24 cellular contexts compared by ENCODE assay signal in genomic region chr12:117499759-117500485, GRCh38.
"Had no signal": no experiment of that assay in that cellular context is flagged by ENCODE, and none has a peak within 500 bp of the region (broad histone marks: within the 10 kb centered on the region; RNA-seq: fewer than 3 reads in every experiment).

No MANE protein-coding gene starts in this region.

- H3K9me3 ChIP-seq: adrenal gland had no signal

- ATAC-seq: activated CD4-positive, CD25-positive, alpha-beta regulatory T cell treated with anti-CD3 and anti-CD28 coated beads, Interleukin-2, amount 50 U/mL, for 24 hours; activated CD8-positive, alpha-beta T cell treated with anti-CD3 and anti-CD28 coated beads for 36 hours; activated T-cell treated with anti-CD3 and anti-CD28 coated beads, Interleukin-2, amount 50 U/mL, for 72 hours had no signal

- H3K27ac ChIP-seq: adrenal gland, WERI-Rb-1 had no signal

- DNase-seq: activated CD4-positive, alpha-beta T cell treated with anti-CD3 and anti-CD28 coated beads for 4 hours; activated CD8-positive, alpha-beta memory T cell treated with anti-CD3 and anti-CD28 coated beads, Interleukin-2, amount 50 U/mL, for 4 hours; activated CD8-positive, alpha-beta T cell treated with anti-CD3 and anti-CD28 coated beads for 36 hours; activated gamma-delta T cell treated with Interleukin-2 at 50 U/mL for 16 hours; activated naive CD4-positive, alpha-beta T cell treated with anti-CD3 and anti-CD28 coated beads, Interleukin-2, amount 50 U/mL, for 16 hours; activated naive CD8-positive, alpha-beta T cell treated with anti-CD3 and anti-CD28 coated beads, Interleukin-2, amount 10 ng/mL, durations not matched to agents 7 days and 5 days; activated T-cell treated with anti-CD3 and anti-CD28 coated beads, Interleukin-2, amount 50 U/mL, for 72 hours; adrenal gland; anterior cingulate cortex; cerebellar nuclear complex; KG1; MV-4-11; NCI-H1092 treated with DMSO at 0.1 percent for 48 hours; NCI-H1417 treated with DMSO at 0.1 percent for 48 hours; NCI-H1694; NCI-H2029; NCI-H510A treated with DMSO at 0.1 percent for 48 hours; NCI-H69; NK-92 treated with Interleukin-12 subunit alpha and Interleukin-12 subunit beta, amount 100 ng/mL, for 24 hours; SIG-M5; T-helper 1 cell had no signal

- H3K4me1 ChIP-seq: adrenal gland had no signal

- H3K4me1 Mint-ChIP-seq: activated naive CD8-positive, alpha-beta T cell treated with anti-CD3 and anti-CD28 coated beads, Interleukin-2, amount 10 ng/mL, durations not matched to agents 7 days and 5 days had no signal

- H3K4me3 Mint-ChIP-seq: activated CD8-positive, alpha-beta T cell treated with anti-CD3 and anti-CD28 coated beads for 36 hours; activated naive CD8-positive, alpha-beta T cell treated with anti-CD3 and anti-CD28 coated beads, Interleukin-2, amount 10 ng/mL, durations not matched to agents 7 days and 5 days; activated T-cell treated with anti-CD3 and anti-CD28 coated beads, Interleukin-2, amount 50 U/mL, for 72 hours had no signal

- H3K27me3 Mint-ChIP-seq: activated naive CD8-positive, alpha-beta T cell treated with anti-CD3 and anti-CD28 coated beads, Interleukin-2, amount 10 ng/mL, durations not matched to agents 7 days and 5 days had no signal

- H3K27ac Mint-ChIP-seq: activated CD8-positive, alpha-beta T cell treated with anti-CD3 and anti-CD28 coated beads for 36 hours; activated naive CD8-positive, alpha-beta T cell treated with anti-CD3 and anti-CD28 coated beads, Interleukin-2, amount 10 ng/mL, durations not matched to agents 7 days and 5 days; activated T-cell treated with anti-CD3 and anti-CD28 coated beads, Interleukin-2, amount 50 U/mL, for 72 hours; activated T-helper 2 cell treated with anti-CD3 and anti-CD28 coated beads, Interferon-gamma antibody, Interleukin-2, Interleukin-4, amounts not matched to agents 10 μg/mL and 5 μg/mL and 100 μg/mL, durations not matched to agents 14 hours and 24 hours and 36 hours had no signal

- H3K4me3 ChIP-seq: adrenal gland had no signal

- H3K9me3 Mint-ChIP-seq: activated CD8-positive, alpha-beta T cell treated with anti-CD3 and anti-CD28 coated beads for 36 hours; activated naive CD8-positive, alpha-beta T cell treated with anti-CD3 and anti-CD28 coated beads, Interleukin-2, amount 10 ng/mL, durations not matched to agents 7 days and 5 days; activated T-helper 2 cell treated with anti-CD3 and anti-CD28 coated beads, Interferon-gamma antibody, Interleukin-2, Interleukin-4, amounts not matched to agents 10 μg/mL and 5 μg/mL and 100 μg/mL, durations not matched to agents 14 hours and 24 hours and 36 hours had no signal

- H3K36me3 Mint-ChIP-seq: activated naive CD8-positive, alpha-beta T cell treated with anti-CD3 and anti-CD28 coated beads, Interleukin-2, amount 10 ng/mL, durations not matched to agents 7 days and 5 days had no signal

- H3K27me3 ChIP-seq: adrenal gland had no signal

- H3K36me3 ChIP-seq: adrenal gland, WERI-Rb-1 had no signal
